In genomic region chr7:29193316-29194205, GRCh38 we compare ENCODE assay signal across 9 cellular contexts. TPM values are rescaled to one million over a fixed set of nuclear protein-coding genes. Genes with fewer than 3 reads are reported as not detected.
DNase-seq lines count a peak whose midpoint lies in the region; ATAC-seq lines count a peak whose summit lies in the region.
"Had no signal": no experiment of that assay in that cellular context is flagged by ENCODE, and none has a peak within 500 bp of the region (broad histone marks: within the 10 kb centered on the region; RNA-seq: fewer than 3 reads in every experiment).

No MANE protein-coding gene starts in this region.

- H3K27me3 ChIP-seq in ACC112 (ENCODE audit: insufficient read depth, low read length) (peaks cover 40% of the 10 kb centered on the region), HUES64 (ENCODE audit: insufficient read depth, low read length) (peaks cover 84% of the 10 kb centered on the region)
- H3K27me3 ChIP-seq in naive thymus-derived CD4-positive, alpha-beta T cell (ENCODE audit: control insufficient read depth in 2 of 2, insufficient read depth in 2 of 2, low read length in 2 of 2): no peaks in the 10 kb centered on the region

- POLR2A ChIA-PET in naive thymus-derived CD4-positive, alpha-beta T cell (lab: Charles Lee): no interaction called here

- H3K4me1 ChIP-seq in ACC112 (ENCODE audit: control insufficient read depth, insufficient read depth, low read length, unreplicated experiment): no peaks in the 10 kb centered on the region
- peaks cover 36% of the 10 kb centered on the region for H3K4me1 ChIP-seq in HUES64 (ENCODE audit: insufficient read depth, low read length)
- peaks cover 0 to 26% of the 10 kb centered on the region in 2 donors for H3K4me1 ChIP-seq in naive thymus-derived CD4-positive, alpha-beta T cell (ENCODE audit: control insufficient read depth in 2 of 2, insufficient read depth in 2 of 2, low read length in 2 of 2)
- H3K4me1 ChIP-seq: SJCRH30 had no signal

- no peaks in the 10 kb centered on the region for H3K79me2 ChIP-seq in ACC112 (ENCODE audit: control insufficient read depth, insufficient read depth, low read length, unreplicated experiment)

- H3K27ac Mint-ChIP-seq in dendritic cell treated with granulocyte-macrophage colony-stimulating factor and Interleukin-4, amounts not matched to agents 40 ng/mL and 50 ng/mL, for 4 days: peak overlapping the region; percentile 66
- peak overlapping the region in 1 of 9 donors; percentile 14 for H3K27ac Mint-ChIP-seq in naive thymus-derived CD4-positive, alpha-beta T cell
- no peak overlapping the region for H3K27ac Mint-ChIP-seq in stimulated activated naive B cell treated with anti-CD40 and anti-IgM and Interleukin-4, amounts not matched to agents 10 μg/mL and 1 μg/mL and 100 μg/mL, for 72 hours

- CTCF ChIA-PET in naive thymus-derived CD4-positive, alpha-beta T cell (lab: Charles Lee): no interaction called here

- no peak overlapping the region for H2AFZ ChIP-seq in ACC112 (ENCODE audit: low read length, unreplicated experiment)

- H3K36me3 Mint-ChIP-seq in dendritic cell treated with granulocyte-macrophage colony-stimulating factor and Interleukin-4, amounts not matched to agents 40 ng/mL and 50 ng/mL, for 4 days (ENCODE audit: low read depth): peaks cover 55% of the 10 kb centered on the region
- H3K36me3 Mint-ChIP-seq in naive thymus-derived CD4-positive, alpha-beta T cell: no peaks in the 10 kb centered on the region
- H3K36me3 Mint-ChIP-seq in stimulated activated naive B cell treated with anti-CD40 and anti-IgM and Interleukin-4, amounts not matched to agents 10 μg/mL and 1 μg/mL and 100 μg/mL, for 72 hours: no peaks in the 10 kb centered on the region

- H3K4me3 Mint-ChIP-seq in dendritic cell treated with granulocyte-macrophage colony-stimulating factor and Interleukin-4, amounts not matched to agents 40 ng/mL and 50 ng/mL, for 4 days: peak overlapping the region; percentile 89
- peak overlapping the region; percentile 34 to 83 (median 62) for H3K4me3 Mint-ChIP-seq in naive thymus-derived CD4-positive, alpha-beta T cell
- H3K4me3 Mint-ChIP-seq in stimulated activated naive B cell treated with anti-CD40 and anti-IgM and Interleukin-4, amounts not matched to agents 10 μg/mL and 1 μg/mL and 100 μg/mL, for 72 hours: peak overlapping the region in 1 of 2 donors; percentile 91

- DNase-seq in naive thymus-derived CD4-positive, alpha-beta T cell: no peak
- no peak for DNase-seq in LoVo (ENCODE audit: low spot score)
- no peak for DNase-seq in KBM-7
- DNase-seq in stimulated activated naive B cell treated with anti-CD40 and anti-IgM and Interleukin-4, amounts not matched to agents 10 μg/mL and 1 μg/mL and 100 μg/mL, for 72 hours: no peak

- H3K4me1 Mint-ChIP-seq in dendritic cell treated with granulocyte-macrophage colony-stimulating factor and Interleukin-4, amounts not matched to agents 40 ng/mL and 50 ng/mL, for 4 days (ENCODE audit: low read depth): peaks cover 65% of the 10 kb centered on the region
- H3K4me1 Mint-ChIP-seq in naive thymus-derived CD4-positive, alpha-beta T cell: peaks cover 9 to 31% (median 17%) of the 10 kb centered on the region in 7 donors
- peaks cover 15 to 37% of the 10 kb centered on the region in 2 donors for H3K4me1 Mint-ChIP-seq in stimulated activated naive B cell treated with anti-CD40 and anti-IgM and Interleukin-4, amounts not matched to agents 10 μg/mL and 1 μg/mL and 100 μg/mL, for 72 hours

- no peaks in the 10 kb centered on the region for H3K9me3 ChIP-seq in HUES64 (ENCODE audit: insufficient read depth, low read depth, low read length)
- no peaks in the 10 kb centered on the region for H3K9me3 ChIP-seq in naive thymus-derived CD4-positive, alpha-beta T cell (ENCODE audit: control insufficient read depth in 2 of 3, low read length in 3 of 3)
- H3K9me3 ChIP-seq: SJCRH30 had no signal

- in situ Hi-C loops in KBM-7 (cut with MboI; ENCODE audit: low pct_unique_long_range_greater_than_20kb, low sequenced_read_pairs): no loop called here

- intact Hi-C loops in dendritic cell treated with granulocyte-macrophage colony-stimulating factor and Interleukin-4, amounts not matched to agents 40 ng/mL and 50 ng/mL, for 4 days (cut with micrococcal nuclease): loop anchor here (2.0 to 10.0 kb wide), 5 partner anchors 46 to 269 kb away; partner anchors contain the start of gene CPVL
- intact Hi-C loops in naive thymus-derived CD4-positive, alpha-beta T cell (cut with micrococcal nuclease): loop anchor here (2.0 to 10.0 kb wide), 4 partner anchors 141 to 271 kb away; no protein-coding TSS in a partner anchor

- H3K4me3 ChIP-seq in ACC112 (ENCODE audit: low read depth, low read length) (peak overlapping the region; percentile 89; the same call in 1 of the 2 replicates), HUES64 (ENCODE audit: low read length) (peak overlapping the region; percentile 73)
- no peak overlapping the region for H3K4me3 ChIP-seq in naive thymus-derived CD4-positive, alpha-beta T cell (ENCODE audit: low read length)

- H3K9me3 Mint-ChIP-seq in dendritic cell treated with granulocyte-macrophage colony-stimulating factor and Interleukin-4, amounts not matched to agents 40 ng/mL and 50 ng/mL, for 4 days: no peaks in the 10 kb centered on the region
- H3K9me3 Mint-ChIP-seq in naive thymus-derived CD4-positive, alpha-beta T cell: no peaks in the 10 kb centered on the region
- H3K9me3 Mint-ChIP-seq in stimulated activated naive B cell treated with anti-CD40 and anti-IgM and Interleukin-4, amounts not matched to agents 10 μg/mL and 1 μg/mL and 100 μg/mL, for 72 hours: no peaks in the 10 kb centered on the region

- no peak overlapping the region for H3K9ac ChIP-seq in HUES64 (ENCODE audit: low read depth, low read length)

- 2% methylated on average over 23 of the region's 26 CpGs for WGBS in HUES64

- H3K36me3 ChIP-seq in ACC112 (ENCODE audit: insufficient read depth, low read length): no peaks in the 10 kb centered on the region
- no peaks in the 10 kb centered on the region for H3K36me3 ChIP-seq in HUES64 (ENCODE audit: insufficient read depth, low read length)
- no peaks in the 10 kb centered on the region for H3K36me3 ChIP-seq in naive thymus-derived CD4-positive, alpha-beta T cell (ENCODE audit: control insufficient read depth in 2 of 3, insufficient read depth in 3 of 3, low read length in 3 of 3)
- H3K36me3 ChIP-seq: SJCRH30 had no signal

- H3K27ac ChIP-seq in ACC112 (ENCODE audit: low read depth, low read length): no peak overlapping the region
- H3K27ac ChIP-seq in HUES64 (ENCODE audit: low read depth, low read length): no peak overlapping the region
- no peak overlapping the region for H3K27ac ChIP-seq in naive thymus-derived CD4-positive, alpha-beta T cell (ENCODE audit: low read depth, low read length)
- H3K27ac ChIP-seq: SJCRH30 had no signal

- peaks cover 20% of the 10 kb centered on the region for H3K27me3 Mint-ChIP-seq in dendritic cell treated with granulocyte-macrophage colony-stimulating factor and Interleukin-4, amounts not matched to agents 40 ng/mL and 50 ng/mL, for 4 days
- peaks cover 47 to 82% (median 53%) of the 10 kb centered on the region in 5 donors for H3K27me3 Mint-ChIP-seq in naive thymus-derived CD4-positive, alpha-beta T cell
- H3K27me3 Mint-ChIP-seq in stimulated activated naive B cell treated with anti-CD40 and anti-IgM and Interleukin-4, amounts not matched to agents 10 μg/mL and 1 μg/mL and 100 μg/mL, for 72 hours: peaks cover 71 to 83% of the 10 kb centered on the region in 2 donors

- no peak for ATAC-seq in naive thymus-derived CD4-positive, alpha-beta T cell
- ATAC-seq in GM21723 (IDR thresholded peaks at IDR 0.05; ENCODE audit: unreplicated experiment): no peak
- ATAC-seq in stimulated activated naive B cell treated with anti-CD40 and anti-IgM and Interleukin-4, amounts not matched to agents 10 μg/mL and 1 μg/mL and 100 μg/mL, for 72 hours (replicated peaks): no peak

RNA-seq across cellular contexts. Expression of gene CHN2, which starts 1.0 kb away (rescaled TPM):
- 4.6 TPM for polyA plus RNA-seq in HUES64 (2013, experiment 1 of 2)
- polyA plus RNA-seq in HUES64 (2013, experiment 2 of 2): 5.2 TPM
- total RNA-seq in naive thymus-derived CD4-positive, alpha-beta T cell: 10 to 100 TPM in 1 of 5 experiments, 1 to 10 TPM in 2, under 1 TPM in 2; 0.34 to 28.1 (median 1.8) TPM
- polyA plus RNA-seq in naive thymus-derived CD4-positive, alpha-beta T cell: under 1 TPM; 0.47 to 0.98 TPM

RNA-seq across cellular contexts. Expression of gene CPVL, which starts 47.2 kb away (rescaled TPM):
- 28.7 TPM for polyA plus RNA-seq in HUES64 (2013, experiment 1 of 2)
- polyA plus RNA-seq in HUES64 (2013, experiment 2 of 2): 36.8 TPM
- total RNA-seq in naive thymus-derived CD4-positive, alpha-beta T cell: 10 to 100 TPM in 2 of 5 experiments, 1 to 10 TPM in 2, under 1 TPM in 1; 0.48 to 88.3 (median 3.2) TPM
- polyA plus RNA-seq in naive thymus-derived CD4-positive, alpha-beta T cell: under 1 TPM; 0.32 to 0.78 TPM
